ENCODE assay signal across 11 cellular contexts in genomic region chr2:55054476-55054875, GRCh38. TPM values are rescaled to one million over a fixed set of nuclear protein-coding genes. Genes with fewer than 3 reads are reported as not detected.
DNase-seq lines count a peak whose midpoint lies in the region; ATAC-seq, FAIRE-seq and TF ChIP-seq lines count a peak whose summit lies in the region.
"Had no signal": no experiment of that assay in that cellular context is flagged by ENCODE, and none has a peak within 500 bp of the region (broad histone marks: within the 10 kb centered on the region; RNA-seq: fewer than 3 reads in every experiment).

No MANE protein-coding gene starts in this region.

- no peak for TF ChIP-seq CTCF in GM12878 (IDR thresholded peaks at IDR 0.05 in 2 of 3, conservative IDR thresholded peaks at IDR 0.05 in 1 of 3; ENCODE audit: control insufficient read depth in 2 of 3, extremely low read depth in 1 of 3, insufficient read depth in 1 of 3, low read depth in 3 of 3, low read length in 3 of 3)
- no peak for TF ChIP-seq CTCF in type B pancreatic cell (conservative IDR thresholded peaks at IDR 0.05)
- no peak for TF ChIP-seq CTCF in colonic mucosa (IDR thresholded peaks at IDR 0.05)

- TF ChIP-seq RAD21 in GM12878 (IDR thresholded peaks at IDR 0.05; ENCODE audit: insufficient read depth, low read depth, low read length) = peak; percentile 20; the same call in 1 of the 2 replicates

- peak; percentile 44 for FAIRE-seq in GM12878 (lab: Jason Lieb, UNC)

- no peak overlapping the region for H3K9ac ChIP-seq in GM12878 (ENCODE audit: control insufficient read depth, insufficient read depth, low read length)
- no peak overlapping the region for H3K9ac ChIP-seq in colonic mucosa (ENCODE audit: low read depth in 2 of 2, low read length in 2 of 2)

- H3K27ac ChIP-seq in GM12878 (ENCODE audit: control insufficient read depth, insufficient read depth) (peak overlapping the region; percentile 27), colonic mucosa (no peak overlapping the region)
- H3K27ac ChIP-seq: ascending aorta, right lobe of liver had no signal

- H3K9me3 ChIP-seq in GM12878 (replicated peaks; ENCODE audit: control insufficient read depth, insufficient read depth, low read length) (no peaks in the 10 kb centered on the region), colonic mucosa (no peaks in the 10 kb centered on the region)
- H3K9me3 ChIP-seq: ascending aorta, right lobe of liver had no signal

- no peaks in the 10 kb centered on the region for H3K36me3 ChIP-seq in GM12878 (ENCODE audit: control insufficient read depth in 2 of 2, insufficient read depth in 2 of 2, low read length in 1 of 2)
- no peaks in the 10 kb centered on the region for H3K36me3 ChIP-seq in colonic mucosa
- H3K36me3 ChIP-seq: ascending aorta, right lobe of liver had no signal

- H3K4me2 ChIP-seq in GM12878 (ENCODE audit: control insufficient read depth, insufficient read depth) = peak overlapping the region; percentile 73

- H3K4me3 ChIP-seq in GM12878 (no peak overlapping the region), colonic mucosa (no peak overlapping the region)
- H3K4me3 ChIP-seq: ascending aorta, right lobe of liver had no signal

- H3K9me3 Mint-ChIP-seq in type B pancreatic cell = no peaks in the 10 kb centered on the region

- 5% methylated on average over 5 of the region's 5 CpGs for WGBS in GM12878 (ENCODE audit: insufficient coverage, insufficient replicate concordance, low lambda C conversion rate, missing lambda C conversion rate)

- H3K27me3 ChIP-seq in GM12878 (replicated peaks in 1 of 2; ENCODE audit: control insufficient read depth in 2 of 2, insufficient read depth in 2 of 2, low read length in 1 of 2) (no peaks in the 10 kb centered on the region), colonic mucosa (no peaks in the 10 kb centered on the region)
- H3K27me3 ChIP-seq: ascending aorta, right lobe of liver had no signal

- H2AFZ ChIP-seq in GM12878 (ENCODE audit: control insufficient read depth, low read depth, low read length) = no peak overlapping the region

- no peaks in the 10 kb centered on the region for H3K36me3 Mint-ChIP-seq in type B pancreatic cell

- H3K27ac Mint-ChIP-seq in type B pancreatic cell = no peak overlapping the region

- no peak overlapping the region for H3K4me3 Mint-ChIP-seq in type B pancreatic cell

- no peak for TF ChIP-seq POLR2A in GM12878 (IDR thresholded peaks at IDR 0.05; ENCODE audit: low read depth, low read length)

- POLR2A ChIA-PET in GM12878 (lab: Charles Lee) = interaction anchor here (0.5 kb wide), 1 partner anchor 62 kb away, joined by 5 read pairs; no protein-coding TSS in a partner anchor

- intact Hi-C loops in GM12878 (cut with micrococcal nuclease; ENCODE audit: unreplicated experiment) (loop anchor here (5.0 kb wide), 2 partner anchors 113 to 178 kb away; partner anchors contain the start of genes CLHC1 and RPS27A), colonic mucosa (cut with DNase I) (no loop called here)

- no peaks in the 10 kb centered on the region for H4K20me1 ChIP-seq in GM12878 (ENCODE audit: control insufficient read depth, insufficient read depth)

- no peak for TF ChIP-seq EP300 in GM12878 (IDR thresholded peaks at IDR 0.05; ENCODE audit: borderline replicate concordance in 1 of 2, control insufficient read depth in 1 of 2, low read depth in 2 of 2, low read length in 2 of 2)

- peak; percentile 35 for ATAC-seq in GM18517 (IDR thresholded peaks at IDR 0.05; ENCODE audit: unreplicated experiment)
- ATAC-seq in GM21423 (IDR thresholded peaks at IDR 0.05; ENCODE audit: unreplicated experiment) = peak; percentile 17
- peak; percentile 27 for ATAC-seq in HG03354 (IDR thresholded peaks at IDR 0.05; ENCODE audit: poor library complexity, severe bottlenecking, unreplicated experiment)
- peak; percentile 11 for ATAC-seq in GM12878
- ATAC-seq: right lobe of liver had no signal

- CTCF ChIA-PET in GM12878 (lab: Yijun Ruan, JAX) = interaction anchor here (1.0 to 7.5 kb wide), 2 partner anchors 105 to 115 kb away, joined by 3 to 146 read pairs; no protein-coding TSS in a partner anchor

- DNase-seq in GM12878 (ENCODE audit: low read depth, low spot score) (no peak), type B pancreatic cell (ENCODE audit: extremely low spot score, unreplicated experiment) (no peak), NCI-H2196 (lab: John Stamatoyannopoulos, UW; ENCODE audit: unreplicated experiment) (no peak), colonic mucosa (no peak)
- DNase-seq: NCI-H2227 treated with DMSO at 0.1 percent for 48 hours, right lobe of liver, T-helper 9 cell had no signal

- in situ Hi-C loops in GM12878 (cut with MboI) = no loop called here

- SMC1A ChIA-PET in GM12878 (lab: Charles Lee; ENCODE audit: uncharacterized antibody, unreplicated experiment) = interaction anchor here (0.9 to 7.5 kb wide), 8 partner anchors 14 to 155 kb away, joined by 3 to 98 read pairs (median 4); no protein-coding TSS in a partner anchor

- H3K79me2 ChIP-seq in GM12878 (ENCODE audit: control insufficient read depth, insufficient read depth, low read length) = peaks cover 13% of the 10 kb centered on the region

- RAD21 ChIA-PET in GM12878 (lab: Charles Lee; ENCODE audit: unreplicated experiment) = interaction anchor here (1.4 to 1.6 kb wide), 2 partner anchors 41 to 105 kb away, joined by 4 to 6 read pairs; no protein-coding TSS in a partner anchor

- peaks cover 9% of the 10 kb centered on the region for H3K4me1 Mint-ChIP-seq in type B pancreatic cell (ENCODE audit: unreplicated experiment)

- no peaks in the 10 kb centered on the region for H3K27me3 Mint-ChIP-seq in type B pancreatic cell

- peaks cover 10% of the 10 kb centered on the region; the same call in 1 of the 2 replicates for H3K4me1 ChIP-seq in GM12878 (ENCODE audit: control insufficient read depth, insufficient read depth, low read length)
- H3K4me1 ChIP-seq in colonic mucosa = no peaks in the 10 kb centered on the region

- no TSS peak for BruUV-seq in GM12878 (replicated peaks; lab: Mats Ljungman, UMichigan)

TF ChIP-seq in GM12878, 131 proteins besides CTCF, POLR2A, EP300 and RAD21 (continues in another document):
- peak in 1 of 2 experiments; percentile 57; a peak in 1 of 4 replicates for TF ChIP-seq ETV6 (conservative IDR thresholded peaks at IDR 0.05 in 1 of 2, IDR thresholded peaks at IDR 0.05 in 1 of 2; ENCODE audit: borderline replicate concordance in 1 of 2, low read depth in 1 of 2)
- TF ChIP-seq CREM (IDR thresholded peaks at IDR 0.05; ENCODE audit: low read depth) = peak; percentile 50; the same call in 1 of the 2 replicates
- TF ChIP-seq NFIC (IDR thresholded peaks at IDR 0.05; ENCODE audit: low read depth, low read length) = peak; percentile 63; the same call in 1 of the 2 replicates
- peak; percentile 12 to 27; a peak in 1 of 4 replicates for TF ChIP-seq BHLHE40 (IDR thresholded peaks at IDR 0.05; ENCODE audit: borderline replicate concordance in 1 of 2, low read depth in 2 of 2, low read length in 1 of 2)
- TF ChIP-seq SUZ12 (IDR thresholded peaks at IDR 0.05; ENCODE audit: unreplicated experiment) = no peak
- no peak for TF ChIP-seq RELA (IDR thresholded peaks at IDR 0.05; ENCODE audit: borderline replicate concordance, partially characterized antibody)
- TF ChIP-seq FOXM1 (IDR thresholded peaks at IDR 0.05; ENCODE audit: low read depth, low read length) = peak; percentile 28; the same call in 1 of the 2 replicates
- no peak for TF ChIP-seq ZBTB33 (IDR thresholded peaks at IDR 0.05)
- 0 out of 2 replicates have a peak, but pooled peaks have one; percentile 6 for TF ChIP-seq PKNOX1 (IDR thresholded peaks at IDR 0.05)

RNA-seq across cellular contexts. Expression of gene RTN4, which starts 4.2 kb away (rescaled TPM):
- 114 and 117 TPM in 2 replicates for total RNA-seq in GM12878 (2013; cell fraction: nucleolus; rRNA removed)
- 55.5 and 56.0 TPM in 2 replicates for total RNA-seq in GM12878 (2014; rRNA removed)
- 65.5 and 69.7 TPM in 2 replicates for total RNA-seq in GM12878 (2014; rRNA removed; fragmentation: Illumina TruSeq; extraction: Trizol)
- total RNA-seq in GM12878 (2021) = 133 TPM in 2 replicates
- polyA plus RNA-seq in GM12878 (2011; ENCODE audit: low read depth) = 56.1 TPM
- 94.3 and 135 TPM in 2 replicates for polyA plus RNA-seq in GM12878 (2011; rRNA removed)
- polyA plus RNA-seq in GM12878 (2011; cell fraction: cytosol; rRNA removed) = 31.6 and 46.1 TPM in 2 replicates
- 43.0 and 55.6 TPM in 2 replicates for polyA plus RNA-seq in GM12878 (2011; cell fraction: nucleus; rRNA removed)
- 94.6 and 95.7 TPM in 2 replicates for polyA plus RNA-seq in GM12878 (2012)
- polyA plus RNA-seq in GM12878 (2014; fragmentation: Illumina TruSeq; extraction: Trizol) = 130 and 166 TPM in 2 replicates
- 100 to 1,000 TPM in 1 of 2 experiments, 10 to 100 TPM in 1; 68.0 to 112 TPM for polyA plus RNA-seq in GM12878 (2014; fragmentation: Nextera tagmentation; extraction: Ambion mirVana)
- 71.2 and 72.6 TPM in 2 replicates for polyA plus RNA-seq in GM12878 (2014; rRNA removed)
- 10 to 100 TPM; 78.4 to 88.1 TPM for polyA plus RNA-seq in GM12878 (2016; fragmentation: Nextera tagmentation; extraction: Ambion mirVana)
- 50.2 and 64.6 TPM in 2 replicates for polyA minus RNA-seq in GM12878 (2011; rRNA and poly(A)+ RNA removed)
- 23.1 and 32.0 TPM in 2 replicates for polyA minus RNA-seq in GM12878 (2011; cell fraction: cytosol; rRNA and poly(A)+ RNA removed)
- 25.6 and 43.1 TPM in 2 replicates for polyA minus RNA-seq in GM12878 (2011; cell fraction: nucleus; rRNA and poly(A)+ RNA removed)
- 187 and 222 TPM in 2 replicates for total RNA-seq in type B pancreatic cell (ENCODE audit: low replicate concordance)
- 100 to 1,000 TPM; 199 to 280 TPM for total RNA-seq in colonic mucosa
